In the genomic region with DNA sequence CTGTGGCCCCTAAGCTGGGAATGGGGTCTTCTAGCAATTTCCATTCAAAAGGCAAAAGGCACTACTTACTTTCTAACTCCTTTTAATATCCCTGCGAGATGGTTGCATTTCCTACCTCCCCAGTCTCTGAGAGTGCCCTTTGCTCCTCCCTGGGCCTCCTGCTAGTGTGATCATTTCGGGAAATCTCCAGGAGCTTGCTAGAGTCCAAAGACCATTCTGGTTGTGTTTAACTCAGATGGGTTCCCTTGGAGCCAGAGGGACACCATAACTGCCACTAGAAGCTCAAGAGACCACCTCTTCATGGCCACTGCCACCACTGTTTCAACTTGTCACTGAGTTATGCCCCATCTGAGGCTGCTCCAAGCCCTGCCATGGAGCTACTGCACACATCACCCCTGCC, we compare ENCODE assay signal across 23 cellular contexts. TPM values are rescaled to one million over a fixed set of nuclear protein-coding genes. Genes with fewer than 3 reads are reported as not detected.
"Had no signal": no experiment of that assay in that cellular context is flagged by ENCODE, and none has a peak within 500 bp of the region (broad histone marks: within the 10 kb centered on the region; RNA-seq: fewer than 3 reads in every experiment).

No MANE protein-coding gene starts in this region.

- H3K9me3 ChIP-seq: SK-N-SH had no signal

- H3K27ac ChIP-seq: RWPE1 had no signal

- H3K4me2 ChIP-seq: SK-N-SH had no signal

- H3K9ac ChIP-seq: SK-N-SH had no signal

- DNase-seq: KBM-7, MV-4-11, NCI-H1092, NCI-H1105 treated with DMSO at 0.1 percent for 48 hours, NCI-H1417 treated with DMSO at 0.1 percent for 48 hours, NCI-H146, NCI-H1694 treated with DMSO at 0.1 percent for 48 hours, NCI-H1930, NCI-H2081, NCI-H2107, NCI-H226, NCI-H446, NCI-H510A, NCI-H524 treated with DMSO at 0.1 percent for 48 hours, NCI-H69, NCI-H774, PC-3, SHP77, SK-N-SH had no signal

RNA-seq across cellular contexts. Expression of a gene that starts 34.4 kb away (rescaled TPM):
- total RNA-seq: HT1080, LHCN-M2, PC-3, SK-MEL-5 had no signal
- polyA plus RNA-seq: SK-N-SH had no signal
